ENCODE assay signal across 5 cellular contexts in the genomic region with DNA sequence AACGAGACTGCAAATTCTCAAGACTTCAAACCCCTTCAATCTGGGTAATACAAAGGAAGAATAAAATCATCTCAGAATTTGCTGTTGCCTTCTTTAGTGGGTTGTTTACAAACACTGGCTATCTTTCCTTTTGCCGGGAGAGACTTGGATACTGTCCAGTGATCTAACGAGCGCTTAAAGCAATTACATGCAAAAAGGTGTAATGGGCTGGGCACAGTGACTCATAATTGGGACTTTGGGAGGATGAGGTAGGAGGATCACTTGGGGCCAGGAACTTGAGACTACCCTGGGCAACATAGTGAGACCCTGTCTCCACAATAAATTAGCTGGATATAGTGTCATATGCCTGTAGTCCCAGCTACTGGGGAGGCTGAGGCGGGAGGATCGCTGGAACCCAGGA. TPM values are rescaled to one million over a fixed set of nuclear protein-coding genes. Genes with fewer than 3 reads are reported as not detected.
"Had no signal": no experiment of that assay in that cellular context is flagged by ENCODE, and none has a peak within 500 bp of the region (broad histone marks: within the 10 kb centered on the region; RNA-seq: fewer than 3 reads in every experiment).

No MANE protein-coding gene starts in this region.

RNA-seq across cellular contexts. Expression of a gene that starts 52.2 kb away (rescaled TPM):
- polyA plus RNA-seq: hepatocyte, immature natural killer cell, neural cell, smooth muscle cell, stomach had no signal
